8 cellular contexts compared by ENCODE assay signal in genomic region chr3:9179826-9180763, GRCh38.
A peak's percentile ranks its signal among the peaks of the same experiment; 100 is the strongest.
DNase-seq lines count a peak whose midpoint lies in the region; ATAC-seq and TF ChIP-seq lines count a peak whose summit lies in the region.

No MANE protein-coding gene starts in this region.

- ATAC-seq in GM18511 (IDR thresholded peaks at IDR 0.05; ENCODE audit: unreplicated experiment) (peak; percentile 70), GM21717 (IDR thresholded peaks at IDR 0.05; ENCODE audit: unreplicated experiment) (peak; percentile 57), naive B cell (ENCODE audit: low read depth in 2 of 2) (peak in 1 of 2 donors; percentile 32), GM21526 (IDR thresholded peaks at IDR 0.05; ENCODE audit: low FRiP score, unreplicated experiment) (no peak)

- H3K27ac Mint-ChIP-seq in naive B cell (peak overlapping the region in 3 of 6 donors; percentile 6 to 92 (median 21)), type B pancreatic cell (no peak overlapping the region)

- H3K9me3 Mint-ChIP-seq in naive B cell (peaks cover 0 to 4% (median 0%) of the 10 kb centered on the region in 7 donors), type B pancreatic cell (no peaks in the 10 kb centered on the region)

- H3K4me3 Mint-ChIP-seq in naive B cell = peak overlapping the region in 6 of 8 donors; percentile 0 to 71 (median 31)
- H3K4me3 Mint-ChIP-seq in type B pancreatic cell = no peak overlapping the region

- no peak for TF ChIP-seq CTCF in type B pancreatic cell (conservative IDR thresholded peaks at IDR 0.05)

- H3K27me3 Mint-ChIP-seq in naive B cell = peaks cover 0 to 8% (median 3%) of the 10 kb centered on the region in 3 donors
- no peaks in the 10 kb centered on the region for H3K27me3 Mint-ChIP-seq in type B pancreatic cell

- DNase-seq in SKM-1 (lab: John Stamatoyannopoulos, UW; ENCODE audit: unreplicated experiment) (peak; percentile 37), naive B cell (no peak), type B pancreatic cell (ENCODE audit: extremely low spot score, unreplicated experiment) (no peak), DMS79 (lab: John Stamatoyannopoulos, UW) (no peak), NCI-H146 (lab: John Stamatoyannopoulos, UW) (no peak)

- H3K36me3 Mint-ChIP-seq in naive B cell (peaks cover 0 to 7% of the 10 kb centered on the region in 2 donors), type B pancreatic cell (peaks cover 7% of the 10 kb centered on the region)

- H3K4me1 Mint-ChIP-seq in naive B cell = peaks cover 11 to 29% (median 14%) of the 10 kb centered on the region in 3 donors
- peaks cover 48% of the 10 kb centered on the region for H3K4me1 Mint-ChIP-seq in type B pancreatic cell (ENCODE audit: unreplicated experiment)
